Comparison of ENCODE assay signal across 16 cellular contexts in the genomic region with DNA sequence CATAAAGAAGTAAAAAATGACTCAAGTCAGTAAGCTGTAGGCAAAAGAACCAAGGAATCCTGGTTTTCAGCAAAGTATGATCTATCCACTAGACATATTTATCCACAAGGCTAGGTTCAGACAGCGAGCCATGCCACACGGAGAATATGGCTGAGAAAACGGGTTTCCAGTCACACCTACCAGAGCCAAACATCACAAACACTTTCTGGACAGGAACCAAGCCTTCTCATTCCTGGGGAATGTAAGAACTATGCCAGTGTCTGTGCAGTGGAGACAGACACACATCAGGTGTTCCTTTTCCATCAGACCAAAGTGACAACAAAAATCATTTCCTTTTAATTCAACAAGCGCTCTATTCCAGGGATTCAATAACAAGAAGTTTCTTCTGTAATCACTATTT. TPM values are rescaled to one million over a fixed set of nuclear protein-coding genes. Genes with fewer than 3 reads are reported as not detected.
A peak's percentile ranks its signal among the peaks of the same experiment; 100 is the strongest.
DNase-seq lines count a peak whose midpoint lies in the region; ATAC-seq, FAIRE-seq and TF ChIP-seq lines count a peak whose summit lies in the region.
"Had no signal": no experiment of that assay in that cellular context is flagged by ENCODE, and none has a peak within 500 bp of the region (broad histone marks: within the 10 kb centered on the region; RNA-seq: fewer than 3 reads in every experiment).

No MANE protein-coding gene starts in this region.

- peak overlapping the region; percentile 9; the same call in 2 of the 3 replicates for H3K4me2 ChIP-seq in A549

- H3K4me3 Mint-ChIP-seq in chondrocyte (ENCODE audit: unreplicated experiment), result no peak overlapping the region
- H3K4me3 Mint-ChIP-seq: naive thymus-derived CD8-positive, alpha-beta T cell had no signal

- H3K27ac ChIP-seq in A549 (0 out of 6 replicates have a peak overlapping the region, but pooled peaks of 1 of the 2 experiments have one; percentile 35), lower lobe of right lung (no peak overlapping the region)
- H3K27ac ChIP-seq: body of pancreas had no signal

- peaks cover 40% of the 10 kb centered on the region for H3K36me3 Mint-ChIP-seq in chondrocyte (ENCODE audit: low read depth)

- H3K4me1 ChIP-seq in A549 (peaks cover 9% of the 10 kb centered on the region), lower lobe of right lung (no peaks in the 10 kb centered on the region)
- H3K4me1 ChIP-seq: body of pancreas had no signal

- no peak for TF ChIP-seq POLR2A in A549 (IDR thresholded peaks at IDR 0.05; ENCODE audit: low read length)

- no peak overlapping the region for H3K4me3 ChIP-seq in A549
- no peak overlapping the region for H3K4me3 ChIP-seq in lower lobe of right lung
- H3K4me3 ChIP-seq: body of pancreas had no signal

- H3K36me3 ChIP-seq in lower lobe of right lung, result peaks cover 98% of the 10 kb centered on the region

- CTCF ChIA-PET in A549 (lab: Yijun Ruan, JAX), result interaction anchor here (1.0 to 1.5 kb wide), 2 partner anchors 17 to 56 kb away, joined by 3 read pairs; no protein-coding TSS in a partner anchor

- POLR2A ChIA-PET in A549 (lab: Yijun Ruan, JAX), result interaction anchor here (0.5 kb wide), 1 partner anchor 102 kb away, joined by 3 read pairs; no protein-coding TSS in a partner anchor

- H3K27me3 Mint-ChIP-seq in chondrocyte (ENCODE audit: low read depth), result no peaks in the 10 kb centered on the region
- H3K27me3 Mint-ChIP-seq: naive thymus-derived CD8-positive, alpha-beta T cell had no signal

- DNase-seq in A549 (ENCODE audit: low read depth in 1 of 2, low spot score in 1 of 2) (no peak), M059J (ENCODE audit: low read depth) (peak; percentile 91), chondrocyte (ENCODE audit: low spot score) (no peak), lower lobe of right lung (no peak), NCI-H748 (lab: John Stamatoyannopoulos, UW; ENCODE audit: unreplicated experiment) (no peak), GF-D8 (lab: John Stamatoyannopoulos, UW) (no peak), SHP77 treated with DMSO at 0.1 percent for 48 hours (lab: John Stamatoyannopoulos, UW) (no peak), NCI-H2107 (lab: John Stamatoyannopoulos, UW) (no peak)
- DNase-seq: body of pancreas; naive thymus-derived CD8-positive, alpha-beta T cell; NCI-H1105 treated with DMSO at 0.1 percent for 48 hours; NCI-H524 treated with DMSO at 0.1 percent for 48 hours; stimulated activated CD4-positive, alpha-beta T cell treated with anti-CD3 and anti-CD28 coated beads, Interleukin-12 subunit alpha, Interleukin-12 subunit beta, amount 100 ng/mL, for 4 hours had no signal

- TF ChIP-seq RAD21 in A549 (conservative IDR thresholded peaks at IDR 0.05 in 1 of 2, IDR thresholded peaks at IDR 0.05 in 1 of 2), result no peak

- peak overlapping the region; percentile 85 for H3K27ac Mint-ChIP-seq in chondrocyte (ENCODE audit: unreplicated experiment)

- ATAC-seq in A549 (peak in 1 of 2 experiments; percentile 65; a peak in 3 of 6 replicates), lower lobe of right lung (peak; percentile 27 to 57)
- ATAC-seq: activated CD4-positive, CD25-positive, alpha-beta regulatory T cell treated with anti-CD3 and anti-CD28 coated beads, Interleukin-2, amount 50 U/mL, for 24 hours; body of pancreas; naive thymus-derived CD8-positive, alpha-beta T cell had no signal

- H3K9me3 ChIP-seq in A549 (no peaks in the 10 kb centered on the region), lower lobe of right lung (no peaks in the 10 kb centered on the region)
- H3K9me3 ChIP-seq: body of pancreas had no signal

- 55% methylated on average over 4 of the region's 4 CpGs for WGBS in A549 (ENCODE audit: missing lambda C conversion rate)

- TF ChIP-seq EP300 in A549 (IDR thresholded peaks at IDR 0.05), result no peak

- intact Hi-C loops in lower lobe of right lung (cut with DNase I), result no loop called here

- H3K9me3 Mint-ChIP-seq in chondrocyte (ENCODE audit: low read depth), result no peaks in the 10 kb centered on the region
- H3K9me3 Mint-ChIP-seq: naive thymus-derived CD8-positive, alpha-beta T cell had no signal

- no peak for FAIRE-seq in A549 (lab: Jason Lieb, UNC)
- FAIRE-seq: endometrium, GM12892 had no signal

- no peaks in the 10 kb centered on the region for H3K27me3 ChIP-seq in lower lobe of right lung (ENCODE audit: low read depth)
- H3K27me3 ChIP-seq: body of pancreas had no signal

- peaks cover 26% of the 10 kb centered on the region for H3K4me1 Mint-ChIP-seq in chondrocyte (ENCODE audit: low read depth)

- TF ChIP-seq CTCF in A549 (IDR thresholded peaks at IDR 0.05), result no peak
- TF ChIP-seq CTCF in chondrocyte (IDR thresholded peaks at IDR 0.05), result no peak
- TF ChIP-seq CTCF in lower lobe of right lung (IDR thresholded peaks at IDR 0.05), result no peak

TF ChIP-seq in A549, 52 proteins besides CTCF, POLR2A, EP300 and RAD21:
- TF ChIP-seq, protein P1, sequence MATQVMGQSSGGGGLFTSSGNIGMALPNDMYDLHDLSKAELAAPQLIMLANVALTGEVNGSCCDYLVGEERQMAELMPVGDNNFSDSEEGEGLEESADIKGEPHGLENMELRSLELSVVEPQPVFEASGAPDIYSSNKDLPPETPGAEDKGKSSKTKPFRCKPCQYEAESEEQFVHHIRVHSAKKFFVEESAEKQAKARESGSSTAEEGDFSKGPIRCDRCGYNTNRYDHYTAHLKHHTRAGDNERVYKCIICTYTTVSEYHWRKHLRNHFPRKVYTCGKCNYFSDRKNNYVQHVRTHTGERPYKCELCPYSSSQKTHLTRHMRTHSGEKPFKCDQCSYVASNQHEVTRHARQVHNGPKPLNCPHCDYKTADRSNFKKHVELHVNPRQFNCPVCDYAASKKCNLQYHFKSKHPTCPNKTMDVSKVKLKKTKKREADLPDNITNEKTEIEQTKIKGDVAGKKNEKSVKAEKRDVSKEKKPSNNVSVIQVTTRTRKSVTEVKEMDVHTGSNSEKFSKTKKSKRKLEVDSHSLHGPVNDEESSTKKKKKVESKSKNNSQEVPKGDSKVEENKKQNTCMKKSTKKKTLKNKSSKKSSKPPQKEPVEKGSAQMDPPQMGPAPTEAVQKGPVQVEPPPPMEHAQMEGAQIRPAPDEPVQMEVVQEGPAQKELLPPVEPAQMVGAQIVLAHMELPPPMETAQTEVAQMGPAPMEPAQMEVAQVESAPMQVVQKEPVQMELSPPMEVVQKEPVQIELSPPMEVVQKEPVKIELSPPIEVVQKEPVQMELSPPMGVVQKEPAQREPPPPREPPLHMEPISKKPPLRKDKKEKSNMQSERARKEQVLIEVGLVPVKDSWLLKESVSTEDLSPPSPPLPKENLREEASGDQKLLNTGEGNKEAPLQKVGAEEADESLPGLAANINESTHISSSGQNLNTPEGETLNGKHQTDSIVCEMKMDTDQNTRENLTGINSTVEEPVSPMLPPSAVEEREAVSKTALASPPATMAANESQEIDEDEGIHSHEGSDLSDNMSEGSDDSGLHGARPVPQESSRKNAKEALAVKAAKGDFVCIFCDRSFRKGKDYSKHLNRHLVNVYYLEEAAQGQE (IDR thresholded peaks at IDR 0.05), result no peak
- TF ChIP-seq NPAS2 (CRISPR knock-in tag; IDR thresholded peaks at IDR 0.05; ENCODE audit: borderline replicate concordance) (no peak), HOXB5 (CRISPR knock-in tag; IDR thresholded peaks at IDR 0.05) (no peak), ESRRA (IDR thresholded peaks at IDR 0.05; ENCODE audit: borderline replicate concordance, low read length) (no peak)

RNA-seq across cellular contexts. Expression of a gene that starts 41.1 kb away (rescaled TPM):
- polyA plus RNA-seq in A549 (2011; rRNA removed) (48.6 and 59.5 TPM in 2 replicates), A549 (2017; fragmentation: RNase III; extraction: RNeasy Plus Mini Kit Qiagen cat#74134 plus additional on column Dnase treatment) (26.4 to 27.5 TPM (median 26.5 TPM) in 3 replicates)
- 33.2 and 39.3 TPM in 2 replicates for polyA plus RNA-seq in A549 (2012; cell fraction: cytosol; rRNA removed)
- 61.7 and 75.3 TPM in 2 replicates for polyA plus RNA-seq in A549 (2012; cell fraction: nucleus; rRNA removed)
- polyA minus RNA-seq in A549 (2011; rRNA and poly(A)+ RNA removed), result 117 and 153 TPM in 2 replicates
- 20.3 and 25.8 TPM in 2 replicates for total RNA-seq in M059J (2014; rRNA removed; shearing (Covaris generic))
- total RNA-seq in chondrocyte (34.7 to 50.2 TPM (median 35.9 TPM) in 3 replicates), lower lobe of right lung (29.1 TPM)

RNA-seq across cellular contexts. Expression of a gene that starts 41.2 kb away (rescaled TPM):
- 96.1 and 97.2 TPM in 2 replicates for polyA plus RNA-seq in A549 (2011; rRNA removed)
- 25.8 and 28.7 TPM in 2 replicates for polyA plus RNA-seq in A549 (2012; cell fraction: cytosol; rRNA removed)
- polyA plus RNA-seq in A549 (2012; cell fraction: nucleus; rRNA removed), result 9.3 and 13.1 TPM in 2 replicates
- 80.1 to 93.7 TPM (median 86.3 TPM) in 3 replicates for polyA plus RNA-seq in A549 (2017; fragmentation: RNase III; extraction: RNeasy Plus Mini Kit Qiagen cat#74134 plus additional on column Dnase treatment)
- 33.2 and 35.2 TPM in 2 replicates for polyA minus RNA-seq in A549 (2011; rRNA and poly(A)+ RNA removed)
- total RNA-seq in M059J (2014; rRNA removed; shearing (Covaris generic)), result 62.2 and 67.1 TPM in 2 replicates
- total RNA-seq in chondrocyte, result 51.7 to 67.7 TPM (median 52.9 TPM) in 3 replicates
- total RNA-seq in lower lobe of right lung, result 48.6 TPM

RNA-seq across cellular contexts. Expression of a gene that starts 59.8 kb away (rescaled TPM):
- polyA plus RNA-seq in A549 (2011; rRNA removed) (4.9 and 6.3 TPM in 2 replicates), A549 (2017; fragmentation: RNase III; extraction: RNeasy Plus Mini Kit Qiagen cat#74134 plus additional on column Dnase treatment) (9.9 to 17.1 TPM (median 14.4 TPM) in 3 replicates)
- 3.3 and 5.0 TPM in 2 replicates for polyA plus RNA-seq in A549 (2012; cell fraction: cytosol; rRNA removed)
- polyA plus RNA-seq in A549 (2012; cell fraction: nucleus; rRNA removed), result 21.8 and 25.3 TPM in 2 replicates
- 9.0 and 9.7 TPM in 2 replicates for polyA minus RNA-seq in A549 (2011; rRNA and poly(A)+ RNA removed)
- total RNA-seq in M059J (2014; rRNA removed; shearing (Covaris generic)), result 2.2 and 5.2 TPM in 2 replicates
- total RNA-seq in chondrocyte (210 to 446 TPM (median 215 TPM) in 3 replicates), lower lobe of right lung (39.5 TPM)
